34 cellular contexts compared by ENCODE assay signal in genomic region chr1:182742780-182743179, GRCh38. TPM values are rescaled to one million over a fixed set of nuclear protein-coding genes. Genes with fewer than 3 reads are reported as not detected.
"Had no signal": no experiment of that assay in that cellular context is flagged by ENCODE, and none has a peak within 500 bp of the region (broad histone marks: within the 10 kb centered on the region; RNA-seq: fewer than 3 reads in every experiment).

No MANE protein-coding gene starts in this region.

- FAIRE-seq: urothelium cell line had no signal

- H3K4me2 ChIP-seq: smooth muscle cell had no signal

- H3K4me1 ChIP-seq: parathyroid adenoma, psoas muscle, spleen, suprapubic skin, tibial artery, upper lobe of left lung, vagina had no signal

- H3K27me3 ChIP-seq: ovary, spleen, suprapubic skin, testis, tibial artery, upper lobe of left lung, vagina had no signal

- H3K36me3 ChIP-seq: neutrophil, ovary, spleen, suprapubic skin, tibial artery, upper lobe of left lung, vagina had no signal

- H2AFZ ChIP-seq: parathyroid adenoma had no signal

- H3K9ac ChIP-seq: parathyroid adenoma had no signal

- H3K4me3 ChIP-seq: ovary, psoas muscle, skin epidermis, smooth muscle cell, spleen, suprapubic skin, testis, tibial artery, upper lobe of left lung, vagina had no signal

- DNase-seq: naive B cell; naive thymus-derived CD8-positive, alpha-beta T cell; nephron progenitor cell; nucleus accumbens; ovary; posterior cingulate gyrus; psoas muscle; right cardiac atrium; spleen; stimulated activated CD4-positive, alpha-beta T cell treated with anti-CD3 and anti-CD28 coated beads, Interleukin-12 subunit alpha, Interleukin-12 subunit beta, amount 100 ng/mL, for 4 hours; stimulated activated CD4-positive, alpha-beta T cell treated with anti-CD3 and anti-CD28 coated beads, Interleukin-1b, Interleukin-23, amount 100 ng/mL, for 48 hours; stimulated activated CD4-positive, alpha-beta T cell treated with anti-CD3 and anti-CD28 coated beads, Interleukin-4, amount 100 ng/mL, for 1 hour; stimulated activated CD4-positive, alpha-beta T cell treated with anti-CD3 and anti-CD28 coated beads, Interleukin-4, amount 100 ng/mL, for 4 hours; stimulated activated CD8-positive, alpha-beta memory T cell treated with anti-CD3 and anti-CD28 coated beads, Interleukin-4, amount 100 ng/mL, for 48 hours; stimulated activated naive CD4-positive, alpha-beta T cell; stimulated activated naive CD8-positive, alpha-beta T cell treated with anti-CD3 and anti-CD28 coated beads, Interleukin-15, amount 100 ng/mL, for 72 hours; stimulated activated naive CD8-positive, alpha-beta T cell treated with anti-CD3 and anti-CD28 coated beads, Interleukin-15, Interleukin-2, amounts not matched to agents 100 U/mL and 50 U/mL, for 24 hours; substantia nigra; testis; tibial artery; trophoblast cell; upper lobe of left lung had no signal

- H3K79me2 ChIP-seq: parathyroid adenoma had no signal

- H3K9me3 ChIP-seq: neutrophil, ovary, psoas muscle, spleen, suprapubic skin, testis, tibial artery, upper lobe of left lung, vagina had no signal

- ATAC-seq: naive thymus-derived CD8-positive, alpha-beta T cell; natural killer cell treated with Interleukin-12 subunit alpha and Interleukin-12 subunit beta and Interleukin-15 and Interleukin-18, amount 100 ng/mL, for 72 hours; psoas muscle; right cardiac atrium; sciatic nerve; stimulated activated memory B cell treated with anti-CD40 and anti-IgM and Interleukin-4, amounts not matched to agents 10 μg/mL and 1 μg/mL and 100 μg/mL, for 72 hours; stimulated activated naive CD8-positive, alpha-beta T cell treated with anti-CD3 and anti-CD28 coated beads, Interleukin-15, amount 100 ng/mL, for 72 hours; stimulated activated naive CD8-positive, alpha-beta T cell treated with anti-CD3 and anti-CD28 coated beads, Interleukin-15, Interleukin-2, amounts not matched to agents 100 U/mL and 50 U/mL, for 24 hours had no signal

- H3K27ac ChIP-seq: neutrophil, ovary, parathyroid adenoma, psoas muscle, skin epidermis, spleen, suprapubic skin, testis, tibial artery, upper lobe of left lung, vagina had no signal

RNA-seq across cellular contexts. Expression of gene RGS8, which starts 58.4 kb away (rescaled TPM):
- total RNA-seq: naive thymus-derived CD8-positive, alpha-beta T cell; natural killer cell treated with Interleukin-12 subunit alpha and Interleukin-12 subunit beta and Interleukin-15 and Interleukin-18, amount 100 ng/mL, for 72 hours; psoas muscle; renal cortical epithelial cell; smooth muscle cell; suprapubic skin; ureter; vagina had no signal
- polyA plus RNA-seq: naive thymus-derived CD8-positive, alpha-beta T cell; smooth muscle cell had no signal
